7 cellular contexts compared by ENCODE assay signal in the genomic region with DNA sequence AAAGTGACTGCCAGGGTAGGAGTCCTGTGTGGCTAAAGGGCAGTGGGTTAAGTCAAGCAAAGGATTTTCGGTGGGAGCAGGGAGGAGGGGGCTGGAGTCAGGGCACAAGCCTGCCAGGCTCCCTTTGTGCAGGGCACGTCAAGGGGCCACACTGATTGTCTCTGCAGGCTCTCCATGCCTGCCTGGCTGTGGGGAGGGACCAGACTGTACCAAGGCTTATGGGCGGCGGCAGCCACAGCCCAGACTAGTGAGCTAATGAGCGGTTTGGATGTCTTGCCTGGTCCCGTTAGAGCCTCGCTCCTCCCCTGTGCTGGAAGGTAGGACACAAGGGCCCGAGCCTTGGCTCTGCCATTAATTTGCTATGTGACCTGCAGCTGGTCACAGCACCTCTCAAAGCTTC. TPM values are rescaled to one million over a fixed set of nuclear protein-coding genes. Genes with fewer than 3 reads are reported as not detected.
"Had no signal": no experiment of that assay in that cellular context is flagged by ENCODE, and none has a peak within 500 bp of the region (broad histone marks: within the 10 kb centered on the region; RNA-seq: fewer than 3 reads in every experiment).

No MANE protein-coding gene starts in this region.

RNA-seq across cellular contexts. Expression of gene LGALS9B, which starts 25.6 kb away (rescaled TPM):
- total RNA-seq: LHCN-M2, MCF 10A, OCI-LY7, Right ventricle myocardium superior, RPMI7951, SJSA1 had no signal
- polyA plus RNA-seq: SK-N-SH had no signal
